In the genomic region with DNA sequence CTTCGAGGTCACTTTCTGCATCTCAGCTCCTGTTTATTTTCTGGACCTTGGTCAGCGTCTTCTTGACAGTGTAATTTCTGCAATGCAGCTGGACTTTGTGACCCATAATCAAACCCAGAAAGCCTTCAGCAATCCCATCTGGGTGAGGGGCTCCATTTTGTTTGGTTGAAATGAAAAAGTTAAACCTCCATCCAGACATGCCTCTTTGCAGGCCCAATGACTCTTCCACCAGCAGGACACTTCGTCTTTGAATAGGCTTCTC, we compare ENCODE assay signal across 14 cellular contexts.
"Had no signal": no experiment of that assay in that cellular context is flagged by ENCODE, and none has a peak within 500 bp of the region (broad histone marks: within the 10 kb centered on the region; RNA-seq: fewer than 3 reads in every experiment).

No MANE protein-coding gene starts in this region.

- H3K4me1 Mint-ChIP-seq: activated naive CD4-positive, alpha-beta T cell treated with anti-CD3 and anti-CD28 coated beads, Interleukin-2, amount 10 ng/mL, durations not matched to agents 7 days and 5 days had no signal

- H3K27ac ChIP-seq: adrenal gland had no signal

- H3K27me3 Mint-ChIP-seq: activated naive CD4-positive, alpha-beta T cell treated with anti-CD3 and anti-CD28 coated beads, Interleukin-2, amount 10 ng/mL, durations not matched to agents 7 days and 5 days; naive thymus-derived CD8-positive, alpha-beta T cell had no signal

- H3K27me3 ChIP-seq: adrenal gland had no signal

- H3K4me3 Mint-ChIP-seq: activated naive CD4-positive, alpha-beta T cell treated with anti-CD3 and anti-CD28 coated beads, Interleukin-2, amount 10 ng/mL, durations not matched to agents 7 days and 5 days; endodermal cell; naive thymus-derived CD8-positive, alpha-beta T cell had no signal

- DNase-seq: activated CD4-positive, alpha-beta T cell treated with anti-CD3 and anti-CD28 coated beads for 1 hour; activated CD4-positive, alpha-beta T cell treated with anti-CD3 and anti-CD28 coated beads, Interleukin-2, amount 50 U/mL, for 4 hours; activated CD8-positive, alpha-beta memory T cell treated with anti-CD3 and anti-CD28 coated beads, Interleukin-2, amount 50 U/mL, for 48 hours; activated naive CD4-positive, alpha-beta T cell treated with anti-CD3 and anti-CD28 coated beads, Interleukin-2, amount 10 ng/mL, durations not matched to agents 7 days and 5 days; adrenal gland; endodermal cell; head of caudate nucleus; left cardiac atrium; naive thymus-derived CD8-positive, alpha-beta T cell; nucleus accumbens; posterior cingulate gyrus; retina; stimulated activated naive CD4-positive, alpha-beta T cell treated with Interleukin-2 at 50 U/mL for 16 hours had no signal

- H3K36me3 ChIP-seq: adrenal gland had no signal

- H3K4me3 ChIP-seq: adrenal gland had no signal

- ATAC-seq: left cardiac atrium; naive thymus-derived CD8-positive, alpha-beta T cell had no signal

- H3K9me3 ChIP-seq: adrenal gland had no signal

- H3K27ac Mint-ChIP-seq: activated naive CD4-positive, alpha-beta T cell treated with anti-CD3 and anti-CD28 coated beads, Interleukin-2, amount 10 ng/mL, durations not matched to agents 7 days and 5 days; endodermal cell had no signal

- H3K4me1 ChIP-seq: adrenal gland had no signal

- FAIRE-seq: frontal cortex had no signal
